In genomic region chr20:41670631-41671030, GRCh38 we compare ENCODE assay signal across 16 cellular contexts. TPM values are rescaled to one million over a fixed set of nuclear protein-coding genes. Genes with fewer than 3 reads are reported as not detected.
DNase-seq lines count a peak whose midpoint lies in the region; ATAC-seq and TF ChIP-seq lines count a peak whose summit lies in the region.
"Had no signal": no experiment of that assay in that cellular context is flagged by ENCODE, and none has a peak within 500 bp of the region (broad histone marks: within the 10 kb centered on the region; RNA-seq: fewer than 3 reads in every experiment).

No MANE protein-coding gene starts in this region.

- no peak overlapping the region for H3K4me3 ChIP-seq in GM23338
- H3K4me3 ChIP-seq in RWPE2 (ENCODE audit: severe bottlenecking), result no peak overlapping the region
- H3K4me3 ChIP-seq: PC-9, SJSA1 had no signal

- H3K4me3 Mint-ChIP-seq in GM23338 (no peak overlapping the region), osteocyte (ENCODE audit: unreplicated experiment) (no peak overlapping the region)
- H3K4me3 Mint-ChIP-seq: B cell had no signal

- peaks cover 18% of the 10 kb centered on the region for H3K4me1 Mint-ChIP-seq in GM23338
- H3K4me1 Mint-ChIP-seq in osteocyte (ENCODE audit: unreplicated experiment), result no peaks in the 10 kb centered on the region

- peak; percentile 59 for ATAC-seq in GM23338
- ATAC-seq in RWPE2 (ENCODE audit: low read depth), result peak; percentile 26; the same call in 1 of the 3 replicates
- ATAC-seq in HG03159 (IDR thresholded peaks at IDR 0.05; ENCODE audit: unreplicated experiment), result no peak

- H3K36me3 Mint-ChIP-seq in GM23338 (ENCODE audit: low read depth), result no peaks in the 10 kb centered on the region
- H3K36me3 Mint-ChIP-seq in osteocyte (ENCODE audit: unreplicated experiment), result no peaks in the 10 kb centered on the region

- TF ChIP-seq CTCF in GM23338 (conservative IDR thresholded peaks at IDR 0.05; ENCODE audit: low read depth in 2 of 2) (no peak), RWPE2 (IDR thresholded peaks at IDR 0.05; ENCODE audit: poor library complexity, severe bottlenecking) (no peak), osteocyte (IDR thresholded peaks at IDR 0.05) (no peak)

- no peaks in the 10 kb centered on the region for H4K20me1 ChIP-seq in GM23338 (replicated peaks; ENCODE audit: insufficient read depth)

- H3K27ac Mint-ChIP-seq in GM23338 (no peak overlapping the region), osteocyte (ENCODE audit: unreplicated experiment) (no peak overlapping the region)
- H3K27ac Mint-ChIP-seq: B cell had no signal

- H3K36me3 ChIP-seq in GM23338 (ENCODE audit: insufficient read depth) (no peaks in the 10 kb centered on the region), RWPE2 (ENCODE audit: low read depth) (no peaks in the 10 kb centered on the region)
- H3K36me3 ChIP-seq: SJSA1 had no signal

- H3K4me1 ChIP-seq in GM23338 (ENCODE audit: insufficient read depth), result 0 out of 2 replicates have a peak, but pooled peaks cover 5% of the 10 kb centered on the region
- H3K4me1 ChIP-seq in RWPE2 (ENCODE audit: insufficient read depth, poor library complexity, severe bottlenecking), result no peaks in the 10 kb centered on the region
- H3K4me1 ChIP-seq: SJSA1 had no signal

- DNase-seq in GM23338 (ENCODE audit: low spot score) (no peak), RWPE2 (ENCODE audit: low spot score) (no peak), islet precursor cell (peak; percentile 24), osteocyte (ENCODE audit: extremely low spot score, unreplicated experiment) (peak; percentile 32), A172 (ENCODE audit: low spot score) (no peak)
- DNase-seq in central memory CD4-positive, alpha-beta T cell, result no peak
- DNase-seq: MV-4-11, NCI-H1105 treated with DMSO at 0.1 percent for 48 hours, NCI-H146, NCI-H1930, NCI-H526 treated with DMSO at 0.1 percent for 48 hours, Right ventricle myocardium superior had no signal

- no peaks in the 10 kb centered on the region for H3K9me3 ChIP-seq in RWPE2 (ENCODE audit: severe bottlenecking)
- H3K9me3 ChIP-seq: SJSA1 had no signal

- no peak overlapping the region for H3K4me2 ChIP-seq in GM23338

- H3K27me3 Mint-ChIP-seq in GM23338 (ENCODE audit: insufficient read depth, low read depth, poor library complexity), result peaks cover 2% of the 10 kb centered on the region
- H3K27me3 Mint-ChIP-seq in osteocyte (ENCODE audit: unreplicated experiment), result peaks cover 33% of the 10 kb centered on the region

- no peaks in the 10 kb centered on the region for H3K27me3 ChIP-seq in GM23338 (ENCODE audit: insufficient read depth)
- peaks cover 26% of the 10 kb centered on the region for H3K27me3 ChIP-seq in RWPE2 (ENCODE audit: insufficient read depth, poor library complexity, severe bottlenecking)

- no peaks in the 10 kb centered on the region for H3F3A ChIP-seq in GM23338 (replicated peaks; ENCODE audit: low read depth)

- no peak overlapping the region for H2AFZ ChIP-seq in GM23338

- no peaks in the 10 kb centered on the region for H3K9me2 ChIP-seq in GM23338 (ENCODE audit: insufficient read depth)

- H3K9me3 Mint-ChIP-seq in GM23338 (no peaks in the 10 kb centered on the region), osteocyte (ENCODE audit: unreplicated experiment) (no peaks in the 10 kb centered on the region)

- no peaks in the 10 kb centered on the region for H3K79me2 ChIP-seq in GM23338 (replicated peaks; ENCODE audit: insufficient read depth)

- H3K27ac ChIP-seq in GM23338 (ENCODE audit: low read depth), result no peak overlapping the region
- no peak overlapping the region for H3K27ac ChIP-seq in RWPE2 (ENCODE audit: poor library complexity, severe bottlenecking)
- H3K27ac ChIP-seq: PC-9, SJSA1 had no signal

TF ChIP-seq in GM23338, 12 proteins besides CTCF, POLR2A, EP300 and RAD21 (continues in another document):
- TF ChIP-seq NANOG (IDR thresholded peaks at IDR 0.05; ENCODE audit: borderline replicate concordance) (no peak), POLR2AphosphoS5 (IDR thresholded peaks at IDR 0.05; ENCODE audit: low read depth) (no peak), EZH2 (IDR thresholded peaks at IDR 0.05; ENCODE audit: low read depth, unreplicated experiment) (no peak), JUNB (IDR thresholded peaks at IDR 0.05; ENCODE audit: unreplicated experiment) (no peak), EZH2phosphoT487 (IDR thresholded peaks at IDR 0.05; ENCODE audit: unreplicated experiment) (no peak)
- TF ChIP-seq, protein P1, sequence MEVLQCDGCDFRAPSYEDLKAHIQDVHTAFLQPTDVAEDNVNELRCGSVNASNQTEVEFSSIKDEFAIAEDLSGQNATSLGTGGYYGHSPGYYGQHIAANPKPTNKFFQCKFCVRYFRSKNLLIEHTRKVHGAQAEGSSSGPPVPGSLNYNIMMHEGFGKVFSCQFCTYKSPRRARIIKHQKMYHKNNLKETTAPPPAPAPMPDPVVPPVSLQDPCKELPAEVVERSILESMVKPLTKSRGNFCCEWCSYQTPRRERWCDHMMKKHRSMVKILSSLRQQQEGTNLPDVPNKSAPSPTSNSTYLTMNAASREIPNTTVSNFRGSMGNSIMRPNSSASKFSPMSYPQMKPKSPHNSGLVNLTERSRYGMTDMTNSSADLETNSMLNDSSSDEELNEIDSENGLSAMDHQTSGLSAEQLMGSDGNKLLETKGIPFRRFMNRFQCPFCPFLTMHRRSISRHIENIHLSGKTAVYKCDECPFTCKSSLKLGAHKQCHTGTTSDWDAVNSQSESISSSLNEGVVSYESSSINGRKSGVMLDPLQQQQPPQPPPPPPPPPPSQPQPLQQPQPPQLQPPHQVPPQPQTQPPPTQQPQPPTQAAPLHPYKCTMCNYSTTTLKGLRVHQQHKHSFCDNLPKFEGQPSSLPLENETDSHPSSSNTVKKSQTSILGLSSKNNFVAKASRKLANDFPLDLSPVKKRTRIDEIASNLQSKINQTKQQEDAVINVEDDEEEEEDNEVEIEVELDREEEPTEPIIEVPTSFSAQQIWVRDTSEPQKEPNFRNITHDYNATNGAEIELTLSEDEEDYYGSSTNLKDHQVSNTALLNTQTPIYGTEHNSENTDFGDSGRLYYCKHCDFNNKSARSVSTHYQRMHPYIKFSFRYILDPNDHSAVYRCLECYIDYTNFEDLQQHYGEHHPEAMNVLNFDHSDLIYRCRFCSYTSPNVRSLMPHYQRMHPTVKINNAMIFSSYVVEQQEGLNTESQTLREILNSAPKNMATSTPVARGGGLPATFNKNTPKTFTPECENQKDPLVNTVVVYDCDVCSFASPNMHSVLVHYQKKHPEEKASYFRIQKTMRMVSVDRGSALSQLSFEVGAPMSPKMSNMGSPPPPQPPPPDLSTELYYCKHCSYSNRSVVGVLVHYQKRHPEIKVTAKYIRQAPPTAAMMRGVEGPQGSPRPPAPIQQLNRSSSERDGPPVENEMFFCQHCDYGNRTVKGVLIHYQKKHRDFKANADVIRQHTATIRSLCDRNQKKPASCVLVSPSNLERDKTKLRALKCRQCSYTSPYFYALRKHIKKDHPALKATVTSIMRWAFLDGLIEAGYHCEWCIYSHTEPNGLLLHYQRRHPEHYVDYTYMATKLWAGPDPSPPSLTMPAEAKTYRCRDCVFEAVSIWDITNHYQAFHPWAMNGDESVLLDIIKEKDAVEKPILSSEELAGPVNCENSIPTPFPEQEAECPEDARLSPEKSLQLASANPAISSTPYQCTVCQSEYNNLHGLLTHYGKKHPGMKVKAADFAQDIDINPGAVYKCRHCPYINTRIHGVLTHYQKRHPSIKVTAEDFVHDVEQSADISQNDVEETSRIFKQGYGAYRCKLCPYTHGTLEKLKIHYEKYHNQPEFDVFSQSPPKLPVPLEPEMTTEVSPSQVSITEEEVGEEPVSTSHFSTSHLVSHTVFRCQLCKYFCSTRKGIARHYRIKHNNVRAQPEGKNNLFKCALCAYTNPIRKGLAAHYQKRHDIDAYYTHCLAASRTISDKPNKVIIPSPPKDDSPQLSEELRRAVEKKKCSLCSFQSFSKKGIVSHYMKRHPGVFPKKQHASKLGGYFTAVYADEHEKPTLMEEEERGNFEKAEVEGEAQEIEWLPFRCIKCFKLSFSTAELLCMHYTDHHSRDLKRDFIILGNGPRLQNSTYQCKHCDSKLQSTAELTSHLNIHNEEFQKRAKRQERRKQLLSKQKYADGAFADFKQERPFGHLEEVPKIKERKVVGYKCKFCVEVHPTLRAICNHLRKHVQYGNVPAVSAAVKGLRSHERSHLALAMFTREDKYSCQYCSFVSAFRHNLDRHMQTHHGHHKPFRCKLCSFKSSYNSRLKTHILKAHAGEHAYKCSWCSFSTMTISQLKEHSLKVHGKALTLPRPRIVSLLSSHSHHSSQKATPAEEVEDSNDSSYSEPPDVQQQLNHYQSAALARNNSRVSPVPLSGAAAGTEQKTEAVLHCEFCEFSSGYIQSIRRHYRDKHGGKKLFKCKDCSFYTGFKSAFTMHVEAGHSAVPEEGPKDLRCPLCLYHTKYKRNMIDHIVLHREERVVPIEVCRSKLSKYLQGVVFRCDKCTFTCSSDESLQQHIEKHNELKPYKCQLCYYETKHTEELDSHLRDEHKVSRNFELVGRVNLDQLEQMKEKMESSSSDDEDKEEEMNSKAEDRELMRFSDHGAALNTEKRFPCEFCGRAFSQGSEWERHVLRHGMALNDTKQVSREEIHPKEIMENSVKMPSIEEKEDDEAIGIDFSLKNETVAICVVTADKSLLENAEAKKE (CRISPR knock-in tag; IDR thresholded peaks at IDR 0.05), result no peak

RNA-seq across cellular contexts. Expression of gene CHD6, which starts 52.5 kb away (rescaled TPM):
- 41.0 and 45.9 TPM in 2 replicates for total RNA-seq in GM23338 (2014; rRNA removed; shearing (Covaris generic))
- 158 and 162 TPM in 2 replicates for polyA plus RNA-seq in GM23338 (2016; fragmentation: Nextera tagmentation; extraction: Ambion mirVana)
- 45.0 and 51.4 TPM in 2 replicates for total RNA-seq in osteocyte
- total RNA-seq in A172 (2014; rRNA removed; shearing (Covaris generic)), result 17.0 and 19.1 TPM in 2 replicates

Comparison
In these comparisons a context has a peak if more than half of its experiments do, and no peak if none do; other contexts are left out.
1. DNase-seq: peak in islet precursor cell (single experiment) and osteocyte (single experiment); none in GM23338 (single experiment), RWPE2 (single experiment), central memory CD4-positive, alpha-beta T cell (single experiment) and A172 (single experiment).